Comparison of ENCODE assay signal across 1 cellular context in genomic region chr17:50332196-50332595, GRCh38.
TF ChIP-seq lines count a peak whose summit lies in the region.

No MANE protein-coding gene starts in this region.

TF ChIP-seq in H1, 55 proteins besides CTCF, POLR2A, EP300 and RAD21:
- TF ChIP-seq HDAC6 (IDR thresholded peaks at IDR 0.05; ENCODE audit: low read depth, low read length), result no peak
- no peak for TF ChIP-seq E2F6 (IDR thresholded peaks at IDR 0.05)
- no peak for TF ChIP-seq BCL11A (IDR thresholded peaks at IDR 0.05; ENCODE audit: low read depth in 2 of 2, low read length in 2 of 2)
- TF ChIP-seq TAF1 (IDR thresholded peaks at IDR 0.05; ENCODE audit: low read depth, low read length), result no peak
- no peak for TF ChIP-seq CHD2 (IDR thresholded peaks at IDR 0.05; ENCODE audit: low read length)
- no peak for TF ChIP-seq CHD7 (IDR thresholded peaks at IDR 0.05; ENCODE audit: insufficient replicate concordance, low read length)
- TF ChIP-seq KDM1A (IDR thresholded peaks at IDR 0.05; ENCODE audit: borderline replicate concordance, low read length), result no peak
- no peak for TF ChIP-seq SP4 (IDR thresholded peaks at IDR 0.05; ENCODE audit: low read length)
- no peak for TF ChIP-seq CHD1 (IDR thresholded peaks at IDR 0.05; ENCODE audit: low read depth, low read length)
